In the genomic region with DNA sequence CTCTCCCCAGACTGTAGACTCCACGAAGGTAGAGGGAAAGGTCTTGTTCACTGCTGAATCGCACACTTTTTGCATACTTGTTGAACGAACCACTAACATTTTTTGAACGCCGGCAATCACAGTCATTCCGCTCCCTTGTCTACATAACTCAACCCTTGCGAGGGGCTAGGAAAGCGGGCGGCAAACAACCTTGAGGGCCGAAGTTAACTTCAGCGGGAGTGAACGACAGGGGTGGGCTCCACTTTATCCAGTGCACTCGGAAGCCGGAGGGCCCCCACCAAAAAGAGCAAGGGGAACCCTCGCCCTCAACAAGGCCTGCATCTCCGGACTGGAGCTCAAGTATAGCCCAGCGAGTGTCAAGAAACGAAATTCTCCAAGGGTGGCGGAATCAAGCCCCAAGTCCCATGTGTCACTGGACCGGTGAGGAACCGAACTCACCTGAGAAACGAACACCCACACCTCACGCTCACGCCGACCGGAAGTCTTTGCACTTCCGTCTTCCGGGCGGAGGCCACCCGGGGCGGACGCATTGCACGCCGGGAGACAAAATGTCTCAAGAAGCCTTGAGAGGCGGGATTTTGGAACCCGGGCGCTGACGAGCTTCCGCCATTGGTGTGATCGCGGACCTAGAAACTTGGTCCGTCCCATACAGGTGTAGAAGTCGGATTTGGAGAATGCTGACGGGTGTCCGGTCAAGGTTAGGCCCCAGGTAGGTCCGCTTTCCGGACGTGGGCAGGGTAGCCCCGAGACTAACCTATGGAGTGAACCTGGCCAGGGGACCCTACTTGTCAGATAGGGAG, we compare ENCODE assay signal across 1 cellular context.
TF ChIP-seq lines count a peak whose summit lies in the region.

A gene (minus strand): TSS at position 484 of the 800 bp plus-strand sequence. CDS start 1,644 bp downstream, outside the sequence.

TF ChIP-seq in K562, 482 proteins besides CTCF, POLR2A, EP300 and RAD21 (continued from another document and continues in another):
- TF ChIP-seq, protein P1, sequence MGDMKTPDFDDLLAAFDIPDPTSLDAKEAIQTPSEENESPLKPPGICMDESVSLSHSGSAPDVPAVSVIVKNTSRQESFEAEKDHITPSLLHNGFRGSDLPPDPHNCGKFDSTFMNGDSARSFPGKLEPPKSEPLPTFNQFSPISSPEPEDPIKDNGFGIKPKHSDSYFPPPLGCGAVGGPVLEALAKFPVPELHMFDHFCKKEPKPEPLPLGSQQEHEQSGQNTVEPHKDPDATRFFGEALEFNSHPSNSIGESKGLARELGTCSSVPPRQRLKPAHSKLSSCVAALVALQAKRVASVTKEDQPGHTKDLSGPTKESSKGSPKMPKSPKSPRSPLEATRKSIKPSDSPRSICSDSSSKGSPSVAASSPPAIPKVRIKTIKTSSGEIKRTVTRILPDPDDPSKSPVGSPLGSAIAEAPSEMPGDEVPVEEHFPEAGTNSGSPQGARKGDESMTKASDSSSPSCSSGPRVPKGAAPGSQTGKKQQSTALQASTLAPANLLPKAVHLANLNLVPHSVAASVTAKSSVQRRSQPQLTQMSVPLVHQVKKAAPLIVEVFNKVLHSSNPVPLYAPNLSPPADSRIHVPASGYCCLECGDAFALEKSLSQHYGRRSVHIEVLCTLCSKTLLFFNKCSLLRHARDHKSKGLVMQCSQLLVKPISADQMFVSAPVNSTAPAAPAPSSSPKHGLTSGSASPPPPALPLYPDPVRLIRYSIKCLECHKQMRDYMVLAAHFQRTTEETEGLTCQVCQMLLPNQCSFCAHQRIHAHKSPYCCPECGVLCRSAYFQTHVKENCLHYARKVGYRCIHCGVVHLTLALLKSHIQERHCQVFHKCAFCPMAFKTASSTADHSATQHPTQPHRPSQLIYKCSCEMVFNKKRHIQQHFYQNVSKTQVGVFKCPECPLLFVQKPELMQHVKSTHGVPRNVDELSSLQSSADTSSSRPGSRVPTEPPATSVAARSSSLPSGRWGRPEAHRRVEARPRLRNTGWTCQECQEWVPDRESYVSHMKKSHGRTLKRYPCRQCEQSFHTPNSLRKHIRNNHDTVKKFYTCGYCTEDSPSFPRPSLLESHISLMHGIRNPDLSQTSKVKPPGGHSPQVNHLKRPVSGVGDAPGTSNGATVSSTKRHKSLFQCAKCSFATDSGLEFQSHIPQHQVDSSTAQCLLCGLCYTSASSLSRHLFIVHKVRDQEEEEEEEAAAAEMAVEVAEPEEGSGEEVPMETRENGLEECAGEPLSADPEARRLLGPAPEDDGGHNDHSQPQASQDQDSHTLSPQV (IDR thresholded peaks at IDR 0.05), result no peak
- TF ChIP-seq, protein P2, sequence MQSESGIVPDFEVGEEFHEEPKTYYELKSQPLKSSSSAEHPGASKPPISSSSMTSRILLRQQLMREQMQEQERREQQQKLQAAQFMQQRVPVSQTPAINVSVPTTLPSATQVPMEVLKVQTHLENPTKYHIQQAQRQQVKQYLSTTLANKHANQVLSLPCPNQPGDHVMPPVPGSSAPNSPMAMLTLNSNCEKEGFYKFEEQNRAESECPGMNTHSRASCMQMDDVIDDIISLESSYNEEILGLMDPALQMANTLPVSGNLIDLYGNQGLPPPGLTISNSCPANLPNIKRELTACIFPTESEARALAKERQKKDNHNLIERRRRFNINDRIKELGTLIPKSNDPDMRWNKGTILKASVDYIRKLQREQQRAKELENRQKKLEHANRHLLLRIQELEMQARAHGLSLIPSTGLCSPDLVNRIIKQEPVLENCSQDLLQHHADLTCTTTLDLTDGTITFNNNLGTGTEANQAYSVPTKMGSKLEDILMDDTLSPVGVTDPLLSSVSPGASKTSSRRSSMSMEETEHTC (IDR thresholded peaks at IDR 0.05), result no peak
- TF ChIP-seq, protein P3, sequence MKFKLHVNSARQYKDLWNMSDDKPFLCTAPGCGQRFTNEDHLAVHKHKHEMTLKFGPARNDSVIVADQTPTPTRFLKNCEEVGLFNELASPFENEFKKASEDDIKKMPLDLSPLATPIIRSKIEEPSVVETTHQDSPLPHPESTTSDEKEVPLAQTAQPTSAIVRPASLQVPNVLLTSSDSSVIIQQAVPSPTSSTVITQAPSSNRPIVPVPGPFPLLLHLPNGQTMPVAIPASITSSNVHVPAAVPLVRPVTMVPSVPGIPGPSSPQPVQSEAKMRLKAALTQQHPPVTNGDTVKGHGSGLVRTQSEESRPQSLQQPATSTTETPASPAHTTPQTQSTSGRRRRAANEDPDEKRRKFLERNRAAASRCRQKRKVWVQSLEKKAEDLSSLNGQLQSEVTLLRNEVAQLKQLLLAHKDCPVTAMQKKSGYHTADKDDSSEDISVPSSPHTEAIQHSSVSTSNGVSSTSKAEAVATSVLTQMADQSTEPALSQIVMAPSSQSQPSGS (CRISPR knock-in tag; IDR thresholded peaks at IDR 0.05), result no peak
- TF ChIP-seq, protein P4, sequence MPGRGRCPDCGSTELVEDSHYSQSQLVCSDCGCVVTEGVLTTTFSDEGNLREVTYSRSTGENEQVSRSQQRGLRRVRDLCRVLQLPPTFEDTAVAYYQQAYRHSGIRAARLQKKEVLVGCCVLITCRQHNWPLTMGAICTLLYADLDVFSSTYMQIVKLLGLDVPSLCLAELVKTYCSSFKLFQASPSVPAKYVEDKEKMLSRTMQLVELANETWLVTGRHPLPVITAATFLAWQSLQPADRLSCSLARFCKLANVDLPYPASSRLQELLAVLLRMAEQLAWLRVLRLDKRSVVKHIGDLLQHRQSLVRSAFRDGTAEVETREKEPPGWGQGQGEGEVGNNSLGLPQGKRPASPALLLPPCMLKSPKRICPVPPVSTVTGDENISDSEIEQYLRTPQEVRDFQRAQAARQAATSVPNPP (IDR thresholded peaks at IDR 0.05; ENCODE audit: borderline replicate concordance, insufficient read depth, insufficient read length), result no peak
- no peak for TF ChIP-seq ARID1B (IDR thresholded peaks at IDR 0.05)
- peak; percentile 86 for TF ChIP-seq POLR2B (IDR thresholded peaks at IDR 0.05; ENCODE audit: low read depth, partially characterized antibody)
- TF ChIP-seq, protein P5, sequence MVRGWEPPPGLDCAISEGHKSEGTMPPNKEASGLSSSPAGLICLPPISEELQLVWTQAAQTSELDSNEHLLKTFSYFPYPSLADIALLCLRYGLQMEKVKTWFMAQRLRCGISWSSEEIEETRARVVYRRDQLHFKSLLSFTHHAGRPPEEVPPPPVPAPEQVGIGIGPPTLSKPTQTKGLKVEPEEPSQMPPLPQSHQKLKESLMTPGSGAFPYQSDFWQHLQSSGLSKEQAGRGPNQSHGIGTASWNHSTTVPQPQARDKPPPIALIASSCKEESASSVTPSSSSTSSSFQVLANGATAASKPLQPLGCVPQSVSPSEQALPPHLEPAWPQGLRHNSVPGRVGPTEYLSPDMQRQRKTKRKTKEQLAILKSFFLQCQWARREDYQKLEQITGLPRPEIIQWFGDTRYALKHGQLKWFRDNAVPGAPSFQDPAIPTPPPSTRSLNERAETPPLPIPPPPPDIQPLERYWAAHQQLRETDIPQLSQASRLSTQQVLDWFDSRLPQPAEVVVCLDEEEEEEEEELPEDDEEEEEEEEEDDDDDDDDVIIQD (CRISPR knock-in tag; IDR thresholded peaks at IDR 0.05), result no peak
- no peak for TF ChIP-seq HIVEP1 (CRISPR knock-in tag; IDR thresholded peaks at IDR 0.05)
- TF ChIP-seq PHF20 (IDR thresholded peaks at IDR 0.05; ENCODE audit: partially characterized antibody), result peak; percentile 96
- TF ChIP-seq HNRNPL (IDR thresholded peaks at IDR 0.05; ENCODE audit: low read depth, low read length), result no peak
- TF ChIP-seq GATA2 (CRISPR knock-in tag; IDR thresholded peaks at IDR 0.05), result no peak
- TF ChIP-seq, protein P6, sequence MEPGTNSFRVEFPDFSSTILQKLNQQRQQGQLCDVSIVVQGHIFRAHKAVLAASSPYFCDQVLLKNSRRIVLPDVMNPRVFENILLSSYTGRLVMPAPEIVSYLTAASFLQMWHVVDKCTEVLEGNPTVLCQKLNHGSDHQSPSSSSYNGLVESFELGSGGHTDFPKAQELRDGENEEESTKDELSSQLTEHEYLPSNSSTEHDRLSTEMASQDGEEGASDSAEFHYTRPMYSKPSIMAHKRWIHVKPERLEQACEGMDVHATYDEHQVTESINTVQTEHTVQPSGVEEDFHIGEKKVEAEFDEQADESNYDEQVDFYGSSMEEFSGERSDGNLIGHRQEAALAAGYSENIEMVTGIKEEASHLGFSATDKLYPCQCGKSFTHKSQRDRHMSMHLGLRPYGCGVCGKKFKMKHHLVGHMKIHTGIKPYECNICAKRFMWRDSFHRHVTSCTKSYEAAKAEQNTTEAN (CRISPR knock-in tag; IDR thresholded peaks at IDR 0.05), result no peak
- TF ChIP-seq, protein P7, sequence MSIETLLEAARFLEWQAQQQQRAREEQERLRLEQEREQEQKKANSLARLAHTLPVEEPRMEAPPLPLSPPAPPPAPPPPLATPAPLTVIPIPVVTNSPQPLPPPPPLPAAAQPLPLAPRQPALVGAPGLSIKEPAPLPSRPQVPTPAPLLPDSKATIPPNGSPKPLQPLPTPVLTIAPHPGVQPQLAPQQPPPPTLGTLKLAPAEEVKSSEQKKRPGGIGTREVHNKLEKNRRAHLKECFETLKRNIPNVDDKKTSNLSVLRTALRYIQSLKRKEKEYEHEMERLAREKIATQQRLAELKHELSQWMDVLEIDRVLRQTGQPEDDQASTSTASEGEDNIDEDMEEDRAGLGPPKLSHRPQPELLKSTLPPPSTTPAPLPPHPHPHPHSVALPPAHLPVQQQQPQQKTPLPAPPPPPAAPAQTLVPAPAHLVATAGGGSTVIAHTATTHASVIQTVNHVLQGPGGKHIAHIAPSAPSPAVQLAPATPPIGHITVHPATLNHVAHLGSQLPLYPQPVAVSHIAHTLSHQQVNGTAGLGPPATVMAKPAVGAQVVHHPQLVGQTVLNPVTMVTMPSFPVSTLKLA (conservative IDR thresholded peaks at IDR 0.05), result peak; percentile 72 to 84; a peak in 3 of 4 replicates
- TF ChIP-seq, protein P8, sequence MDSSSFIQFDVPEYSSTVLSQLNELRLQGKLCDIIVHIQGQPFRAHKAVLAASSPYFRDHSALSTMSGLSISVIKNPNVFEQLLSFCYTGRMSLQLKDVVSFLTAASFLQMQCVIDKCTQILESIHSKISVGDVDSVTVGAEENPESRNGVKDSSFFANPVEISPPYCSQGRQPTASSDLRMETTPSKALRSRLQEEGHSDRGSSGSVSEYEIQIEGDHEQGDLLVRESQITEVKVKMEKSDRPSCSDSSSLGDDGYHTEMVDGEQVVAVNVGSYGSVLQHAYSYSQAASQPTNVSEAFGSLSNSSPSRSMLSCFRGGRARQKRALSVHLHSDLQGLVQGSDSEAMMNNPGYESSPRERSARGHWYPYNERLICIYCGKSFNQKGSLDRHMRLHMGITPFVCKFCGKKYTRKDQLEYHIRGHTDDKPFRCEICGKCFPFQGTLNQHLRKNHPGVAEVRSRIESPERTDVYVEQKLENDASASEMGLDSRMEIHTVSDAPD (CRISPR knock-in tag; IDR thresholded peaks at IDR 0.05), result no peak
- TF ChIP-seq, protein P9, sequence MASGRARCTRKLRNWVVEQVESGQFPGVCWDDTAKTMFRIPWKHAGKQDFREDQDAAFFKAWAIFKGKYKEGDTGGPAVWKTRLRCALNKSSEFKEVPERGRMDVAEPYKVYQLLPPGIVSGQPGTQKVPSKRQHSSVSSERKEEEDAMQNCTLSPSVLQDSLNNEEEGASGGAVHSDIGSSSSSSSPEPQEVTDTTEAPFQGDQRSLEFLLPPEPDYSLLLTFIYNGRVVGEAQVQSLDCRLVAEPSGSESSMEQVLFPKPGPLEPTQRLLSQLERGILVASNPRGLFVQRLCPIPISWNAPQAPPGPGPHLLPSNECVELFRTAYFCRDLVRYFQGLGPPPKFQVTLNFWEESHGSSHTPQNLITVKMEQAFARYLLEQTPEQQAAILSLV (tag; IDR thresholded peaks at IDR 0.05), result no peak
- no peak for TF ChIP-seq BRD4 (IDR thresholded peaks at IDR 0.05)
- TF ChIP-seq HLTF (IDR thresholded peaks at IDR 0.05), result no peak
- TF ChIP-seq KLF16 (IDR thresholded peaks at IDR 0.05), result no peak
- TF ChIP-seq SMC3 (conservative IDR thresholded peaks at IDR 0.05; ENCODE audit: insufficient read depth, low read depth, low read length), result no peak
- no peak for TF ChIP-seq NCOR1 (IDR thresholded peaks at IDR 0.05)
- peak; percentile 59; the same call in 1 of the 2 replicates for TF ChIP-seq CREM (IDR thresholded peaks at IDR 0.05; ENCODE audit: low read depth)
- no peak for TF ChIP-seq ZNF347 (CRISPR knock-in tag; IDR thresholded peaks at IDR 0.05; ENCODE audit: low read depth)
- TF ChIP-seq, protein P10, sequence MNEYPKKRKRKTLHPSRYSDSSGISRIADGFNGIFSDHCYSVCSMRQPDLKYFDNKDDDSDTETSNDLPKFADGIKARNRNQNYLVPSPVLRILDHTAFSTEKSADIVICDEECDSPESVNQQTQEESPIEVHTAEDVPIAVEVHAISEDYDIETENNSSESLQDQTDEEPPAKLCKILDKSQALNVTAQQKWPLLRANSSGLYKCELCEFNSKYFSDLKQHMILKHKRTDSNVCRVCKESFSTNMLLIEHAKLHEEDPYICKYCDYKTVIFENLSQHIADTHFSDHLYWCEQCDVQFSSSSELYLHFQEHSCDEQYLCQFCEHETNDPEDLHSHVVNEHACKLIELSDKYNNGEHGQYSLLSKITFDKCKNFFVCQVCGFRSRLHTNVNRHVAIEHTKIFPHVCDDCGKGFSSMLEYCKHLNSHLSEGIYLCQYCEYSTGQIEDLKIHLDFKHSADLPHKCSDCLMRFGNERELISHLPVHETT (CRISPR knock-in tag; conservative IDR thresholded peaks at IDR 0.05 in 1 of 2, IDR thresholded peaks at IDR 0.05 in 1 of 2), result peak in 1 of 2 experiments; percentile 0; a peak in 2 of 4 replicates
- no peak for TF ChIP-seq HNRNPUL1 (IDR thresholded peaks at IDR 0.05; ENCODE audit: low read length)
- peak; percentile 88 for TF ChIP-seq EP400 (IDR thresholded peaks at IDR 0.05)
- no peak for TF ChIP-seq BRF1 (IDR thresholded peaks at IDR 0.05; ENCODE audit: borderline replicate concordance, extremely low read depth, insufficient read length)
- no peak for TF ChIP-seq GTF2E2 (tag; IDR thresholded peaks at IDR 0.05)
- no peak for TF ChIP-seq LARP7 (IDR thresholded peaks at IDR 0.05)
- TF ChIP-seq RAD51 (IDR thresholded peaks at IDR 0.05; ENCODE audit: borderline replicate concordance, low read depth), result no peak
- no peak for TF ChIP-seq RBM22 (IDR thresholded peaks at IDR 0.05; ENCODE audit: low read depth, low read length, poor library complexity, severe bottlenecking)
- TF ChIP-seq FIP1L1 (IDR thresholded peaks at IDR 0.05; ENCODE audit: low read depth, low read length, poor library complexity, severe bottlenecking), result no peak
- TF ChIP-seq, protein P11, sequence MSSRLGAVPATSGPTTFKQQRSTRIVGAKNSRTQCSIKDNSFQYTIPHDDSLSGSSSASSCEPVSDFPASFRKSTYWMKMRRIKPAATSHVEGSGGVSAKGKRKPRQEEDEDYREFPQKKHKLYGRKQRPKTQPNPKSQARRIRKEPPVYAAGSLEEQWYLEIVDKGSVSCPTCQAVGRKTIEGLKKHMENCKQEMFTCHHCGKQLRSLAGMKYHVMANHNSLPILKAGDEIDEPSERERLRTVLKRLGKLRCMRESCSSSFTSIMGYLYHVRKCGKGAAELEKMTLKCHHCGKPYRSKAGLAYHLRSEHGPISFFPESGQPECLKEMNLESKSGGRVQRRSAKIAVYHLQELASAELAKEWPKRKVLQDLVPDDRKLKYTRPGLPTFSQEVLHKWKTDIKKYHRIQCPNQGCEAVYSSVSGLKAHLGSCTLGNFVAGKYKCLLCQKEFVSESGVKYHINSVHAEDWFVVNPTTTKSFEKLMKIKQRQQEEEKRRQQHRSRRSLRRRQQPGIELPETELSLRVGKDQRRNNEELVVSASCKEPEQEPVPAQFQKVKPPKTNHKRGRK (tag; IDR thresholded peaks at IDR 0.05), result no peak
- TF ChIP-seq ZNF583 (CRISPR knock-in tag; IDR thresholded peaks at IDR 0.05), result no peak
- no peak for TF ChIP-seq HOXB6 (CRISPR knock-in tag; IDR thresholded peaks at IDR 0.05; ENCODE audit: borderline replicate concordance)
- TF ChIP-seq FOXK2 (conservative IDR thresholded peaks at IDR 0.05 in 1 of 2, IDR thresholded peaks at IDR 0.05 in 1 of 2; ENCODE audit: low read depth in 2 of 2), result no peak
- TF ChIP-seq E2F3 (CRISPR knock-in tag; IDR thresholded peaks at IDR 0.05), result no peak
- peak; percentile 89 for TF ChIP-seq SAP30 (IDR thresholded peaks at IDR 0.05; ENCODE audit: borderline replicate concordance, insufficient read depth, low read depth, low read length, poor library complexity, severe bottlenecking)
- TF ChIP-seq ZKSCAN8 (CRISPR knock-in tag; IDR thresholded peaks at IDR 0.05), result no peak
- no peak for TF ChIP-seq ZNF586 (CRISPR knock-in tag; conservative IDR thresholded peaks at IDR 0.05)
- TF ChIP-seq ILF3 (IDR thresholded peaks at IDR 0.05; ENCODE audit: borderline replicate concordance), result no peak
